23 cellular contexts compared by ENCODE assay signal in the genomic region with DNA sequence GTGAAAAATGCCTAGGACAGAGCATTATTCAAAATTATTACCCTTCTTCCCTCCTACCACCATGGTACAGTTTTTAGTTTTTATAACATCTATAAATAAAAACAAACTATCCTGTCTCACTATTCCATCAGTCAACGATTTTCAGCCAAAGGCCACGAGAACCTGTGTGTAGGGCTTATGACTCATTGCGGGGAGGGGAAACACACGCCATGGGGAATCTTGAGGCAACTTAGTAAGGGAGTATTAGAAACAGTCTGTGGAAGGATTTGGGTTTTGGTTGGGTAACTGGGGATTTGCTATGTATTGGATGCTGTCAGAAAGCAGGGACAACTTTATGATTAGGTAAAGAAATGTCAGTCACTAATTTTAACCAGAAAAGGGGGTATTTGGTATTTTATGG. TPM values are rescaled to one million over a fixed set of nuclear protein-coding genes. Genes with fewer than 3 reads are reported as not detected.
"Had no signal": no experiment of that assay in that cellular context is flagged by ENCODE, and none has a peak within 500 bp of the region (broad histone marks: within the 10 kb centered on the region; RNA-seq: fewer than 3 reads in every experiment).

No MANE protein-coding gene starts in this region.

- H3K4me1 ChIP-seq: colonic mucosa, left ventricle myocardium inferior, prostate gland, right atrium auricular region had no signal

- H3K27me3 ChIP-seq: brain microvascular endothelial cell, colonic mucosa, neural progenitor cell, right atrium auricular region had no signal

- H3K4me1 Mint-ChIP-seq: stimulated activated naive CD8-positive, alpha-beta T cell treated with anti-CD3 and anti-CD28 coated beads, Interleukin-15, amount 100 ng/mL, for 72 hours had no signal

- DNase-seq: activated CD4-positive, alpha-beta T cell treated with anti-CD3 and anti-CD28 coated beads, Interleukin-2, amount 50 U/mL, for 1 hour; activated CD4-positive, CD25-positive, alpha-beta regulatory T cell treated with anti-CD3 and anti-CD28 coated beads, Interleukin-2, amount 50 U/mL, for 72 hours; activated CD8-positive, alpha-beta memory T cell treated with anti-CD3 and anti-CD28 coated beads, Interleukin-2, amount 50 U/mL, for 48 hours; activated effector memory CD4-positive, alpha-beta T cell treated with Interleukin-2 at 50 U/mL for 16 hours; activated naive CD4-positive, alpha-beta T cell treated with anti-CD3 and anti-CD28 coated beads, Interleukin-2, amount 50 U/mL, for 16 hours; activated T-cell treated with anti-CD3 and anti-CD28 coated beads, Interleukin-2, amount 50 U/mL, for 48 hours; aorta; brain microvascular endothelial cell; central memory CD4-positive, alpha-beta T cell; colonic mucosa; erythroblast; foreskin melanocyte; left ventricle myocardium inferior; stimulated activated CD4-positive, alpha-beta T cell treated with anti-CD3 and anti-CD28 coated beads, Interleukin-15, amount 100 ng/mL, for 24 hours; stimulated activated CD4-positive, alpha-beta T cell treated with anti-CD3 and anti-CD28 coated beads, Interleukin-2, amount 100 ng/mL, for 48 hours; stimulated activated naive CD8-positive, alpha-beta T cell treated with anti-CD3 and anti-CD28 coated beads, Interleukin-15, amount 100 ng/mL, for 72 hours had no signal

- H3K4me2 ChIP-seq: neural progenitor cell had no signal

- FAIRE-seq: endometrium had no signal

- H3K9ac ChIP-seq: neural progenitor cell had no signal

- H3K4me3 ChIP-seq: colonic mucosa, left ventricle myocardium inferior, neural progenitor cell, prostate gland, right atrium auricular region, skin epidermis had no signal

- H3K36me3 Mint-ChIP-seq: neural progenitor cell had no signal

- H3K36me3 ChIP-seq: brain microvascular endothelial cell, colonic mucosa, left ventricle myocardium inferior, neural progenitor cell, prostate gland, right atrium auricular region had no signal

- H3K27ac ChIP-seq: brain microvascular endothelial cell, colonic mucosa, left ventricle myocardium inferior, neural progenitor cell, prostate gland, right atrium auricular region, skin epidermis had no signal

- ATAC-seq: stimulated activated naive CD8-positive, alpha-beta T cell treated with anti-CD3 and anti-CD28 coated beads, Interleukin-15, amount 100 ng/mL, for 72 hours had no signal

- H3K9me3 Mint-ChIP-seq: neural progenitor cell; stimulated activated naive CD8-positive, alpha-beta T cell treated with anti-CD3 and anti-CD28 coated beads, Interleukin-15, amount 100 ng/mL, for 72 hours had no signal

- H3K27ac Mint-ChIP-seq: neural progenitor cell; stimulated activated naive CD8-positive, alpha-beta T cell treated with anti-CD3 and anti-CD28 coated beads, Interleukin-15, amount 100 ng/mL, for 72 hours had no signal

- H3K9me3 ChIP-seq: colonic mucosa, left ventricle myocardium inferior, prostate gland, right atrium auricular region had no signal

- H2AFZ ChIP-seq: neural progenitor cell had no signal

- H3K4me3 Mint-ChIP-seq: neural progenitor cell; stimulated activated naive CD8-positive, alpha-beta T cell treated with anti-CD3 and anti-CD28 coated beads, Interleukin-15, amount 100 ng/mL, for 72 hours had no signal

- H3K27me3 Mint-ChIP-seq: stimulated activated naive CD8-positive, alpha-beta T cell treated with anti-CD3 and anti-CD28 coated beads, Interleukin-15, amount 100 ng/mL, for 72 hours had no signal

RNA-seq across cellular contexts. Expression of gene GPR141, which starts 14.7 kb away (rescaled TPM):
- total RNA-seq: kidney epithelial cell, osteocyte had no signal
